Comparison of ENCODE assay signal across 14 cellular contexts in the genomic region with DNA sequence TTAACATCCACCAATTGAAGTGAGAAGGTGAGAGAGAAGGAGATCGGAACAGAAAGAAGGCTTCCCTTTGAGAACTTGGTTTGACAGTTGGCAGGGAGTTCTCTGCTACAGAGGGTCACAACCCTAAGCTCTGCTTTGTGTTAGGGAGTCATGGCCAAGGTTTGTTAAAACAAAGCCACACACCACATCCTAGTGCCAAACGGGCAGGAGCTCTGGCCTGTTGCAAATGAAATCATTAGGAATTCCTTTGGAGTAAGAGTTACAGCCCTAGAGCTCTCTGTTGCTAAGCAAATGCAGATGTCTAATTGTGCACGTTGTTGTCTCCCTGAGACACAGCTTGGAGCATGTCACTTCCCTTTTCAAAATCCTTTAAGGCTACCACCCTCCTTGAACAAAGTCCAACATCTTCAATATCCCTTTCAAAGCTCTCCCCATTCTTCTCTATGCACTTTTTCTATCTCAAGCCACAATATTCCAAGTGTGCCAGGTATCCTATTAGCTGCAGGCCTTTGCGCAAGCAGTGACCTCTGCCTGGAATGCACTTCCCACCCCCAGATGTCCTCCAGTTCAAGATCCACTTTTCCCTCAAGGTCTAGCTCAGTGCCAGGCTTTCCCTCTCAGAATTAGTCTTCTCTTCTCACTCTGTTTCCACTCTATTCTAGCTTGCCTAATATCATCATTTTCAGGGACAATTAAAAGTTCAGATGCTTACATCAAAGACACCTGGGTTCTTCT.
DNase-seq lines count a peak whose midpoint lies in the region; ATAC-seq and TF ChIP-seq lines count a peak whose summit lies in the region.
"Had no signal": no experiment of that assay in that cellular context is flagged by ENCODE, and none has a peak within 500 bp of the region (broad histone marks: within the 10 kb centered on the region; RNA-seq: fewer than 3 reads in every experiment).

No MANE protein-coding gene starts in this region.

- H2AFZ ChIP-seq in neural progenitor cell (replicated peaks) = no peak overlapping the region

- H3K27ac ChIP-seq in neural progenitor cell = no peak overlapping the region

- no peak for TF ChIP-seq CTCF in AG09309 (IDR thresholded peaks at IDR 0.05; ENCODE audit: control insufficient read depth, insufficient read depth, low read depth, low read length, missing control alignments)
- TF ChIP-seq CTCF in neural progenitor cell (IDR thresholded peaks at IDR 0.05) = no peak

- H4K20me1 ChIP-seq in neural progenitor cell (ENCODE audit: low read depth) = no peaks in the 10 kb centered on the region

- no peaks in the 10 kb centered on the region for H3K36me3 ChIP-seq in neural progenitor cell

- H3K4me3 Mint-ChIP-seq in neural progenitor cell = no peak overlapping the region
- H3K4me3 Mint-ChIP-seq: activated CD4-positive, alpha-beta T cell treated with anti-CD3 and anti-CD28 coated beads, Interleukin-2, amount 10 ng/mL, durations not matched to agents 24 days and 14 days; activated T-helper 17 cell treated with anti-CD3 and anti-CD28 coated beads, Interleukin-2, amount 50 U/mL, for 72 hours; immature natural killer cell; natural killer cell treated with Interleukin-12 subunit alpha and Interleukin-12 subunit beta and Interleukin-15 and Interleukin-18, amount 100 ng/mL, for 72 hours; T-helper 1 cell treated with Interleukin-12 subunit alpha and Interleukin-12 subunit beta and Interleukin-4 antibody, amounts not matched to agents 30 μg/mL and 1 μg/mL, for 36 hours had no signal

- peak overlapping the region; percentile 18 for H3K27ac Mint-ChIP-seq in neural progenitor cell
- H3K27ac Mint-ChIP-seq: activated CD4-positive, alpha-beta T cell treated with anti-CD3 and anti-CD28 coated beads, Interleukin-2, amount 10 ng/mL, durations not matched to agents 24 days and 14 days; activated T-helper 17 cell treated with anti-CD3 and anti-CD28 coated beads, Interleukin-2, amount 50 U/mL, for 72 hours; immature natural killer cell; natural killer cell treated with Interleukin-12 subunit alpha and Interleukin-12 subunit beta and Interleukin-15 and Interleukin-18, amount 100 ng/mL, for 72 hours; T-helper 1 cell treated with Interleukin-12 subunit alpha and Interleukin-12 subunit beta and Interleukin-4 antibody, amounts not matched to agents 30 μg/mL and 1 μg/mL, for 36 hours had no signal

- H3K4me3 ChIP-seq in AG09309 (ENCODE audit: control insufficient read depth, low read depth, low read length) (no peak overlapping the region), neural progenitor cell (no peak overlapping the region)

- peaks cover 4% of the 10 kb centered on the region for H3K9me3 Mint-ChIP-seq in neural progenitor cell
- H3K9me3 Mint-ChIP-seq: activated CD4-positive, alpha-beta T cell treated with anti-CD3 and anti-CD28 coated beads, Interleukin-2, amount 10 ng/mL, durations not matched to agents 24 days and 14 days; activated T-helper 17 cell treated with anti-CD3 and anti-CD28 coated beads, Interleukin-2, amount 50 U/mL, for 72 hours; T-helper 1 cell treated with Interleukin-12 subunit alpha and Interleukin-12 subunit beta and Interleukin-4 antibody, amounts not matched to agents 30 μg/mL and 1 μg/mL, for 36 hours had no signal

- no peaks in the 10 kb centered on the region for H3K36me3 Mint-ChIP-seq in neural progenitor cell
- H3K36me3 Mint-ChIP-seq: immature natural killer cell; natural killer cell treated with Interleukin-12 subunit alpha and Interleukin-12 subunit beta and Interleukin-15 and Interleukin-18, amount 100 ng/mL, for 72 hours had no signal

- no peaks in the 10 kb centered on the region for H3K4me1 ChIP-seq in neural progenitor cell

- no peaks in the 10 kb centered on the region for H3K79me2 ChIP-seq in neural progenitor cell (ENCODE audit: low read depth)

- no peak overlapping the region for H3K4me2 ChIP-seq in neural progenitor cell

- H3K4me1 Mint-ChIP-seq in neural progenitor cell = peaks cover 40% of the 10 kb centered on the region
- H3K4me1 Mint-ChIP-seq: activated CD4-positive, alpha-beta T cell treated with anti-CD3 and anti-CD28 coated beads, Interleukin-2, amount 10 ng/mL, durations not matched to agents 24 days and 14 days; activated T-helper 17 cell treated with anti-CD3 and anti-CD28 coated beads, Interleukin-2, amount 50 U/mL, for 72 hours; immature natural killer cell had no signal

- peak; percentile 56 for DNase-seq in AG09309 (ENCODE audit: low read depth)
- peak; percentile 31 for DNase-seq in MV-4-11 (lab: John Stamatoyannopoulos, UW)
- peak; percentile 93 for DNase-seq in fibroblast of peridontal ligament (ENCODE audit: extremely low read depth)
- DNase-seq in neural progenitor cell (ENCODE audit: low spot score) = no peak
- no peak for DNase-seq in NCI-H2107 (lab: John Stamatoyannopoulos, UW)
- no peak for DNase-seq in middle frontal gyrus (ENCODE audit: extremely low spot score, low spot score)
- no peak for DNase-seq in kidney glomerular epithelial cell (lab: John Stamatoyannopoulos, UW)
- DNase-seq: activated CD4-positive, alpha-beta T cell treated with anti-CD3 and anti-CD28 coated beads, Interleukin-2, amount 10 ng/mL, durations not matched to agents 24 days and 14 days; immature natural killer cell; NCI-H2029 treated with DMSO at 0.1 percent for 48 hours had no signal

- no peak for ATAC-seq in GM19463 (IDR thresholded peaks at IDR 0.05; ENCODE audit: unreplicated experiment)
- ATAC-seq: activated T-helper 17 cell treated with anti-CD3 and anti-CD28 coated beads, Interleukin-2, amount 50 U/mL, for 72 hours; natural killer cell treated with Interleukin-12 subunit alpha and Interleukin-12 subunit beta and Interleukin-15 and Interleukin-18, amount 100 ng/mL, for 72 hours had no signal

- H3K27me3 ChIP-seq in neural progenitor cell = no peaks in the 10 kb centered on the region

- H3K27me3 Mint-ChIP-seq in neural progenitor cell (ENCODE audit: insufficient read depth, low read depth) = peaks cover 3% of the 10 kb centered on the region

- no peak overlapping the region for H3K9ac ChIP-seq in neural progenitor cell

- H3F3A ChIP-seq in neural progenitor cell (ENCODE audit: low read depth) = no peaks in the 10 kb centered on the region

- no peaks in the 10 kb centered on the region for H3K9me3 ChIP-seq in neural progenitor cell (ENCODE audit: low read depth)

Comparison
In these comparisons a context has a peak if more than half of its experiments do, and no peak if none do; other contexts are left out.
1. DNase-seq: peak in AG09309 (single experiment), MV-4-11 (single experiment) and fibroblast of peridontal ligament (single experiment); none in neural progenitor cell (single experiment), NCI-H2107 (single experiment), middle frontal gyrus (single experiment) and kidney glomerular epithelial cell (single experiment).